ENCODE assay signal across 8 cellular contexts in the genomic region with DNA sequence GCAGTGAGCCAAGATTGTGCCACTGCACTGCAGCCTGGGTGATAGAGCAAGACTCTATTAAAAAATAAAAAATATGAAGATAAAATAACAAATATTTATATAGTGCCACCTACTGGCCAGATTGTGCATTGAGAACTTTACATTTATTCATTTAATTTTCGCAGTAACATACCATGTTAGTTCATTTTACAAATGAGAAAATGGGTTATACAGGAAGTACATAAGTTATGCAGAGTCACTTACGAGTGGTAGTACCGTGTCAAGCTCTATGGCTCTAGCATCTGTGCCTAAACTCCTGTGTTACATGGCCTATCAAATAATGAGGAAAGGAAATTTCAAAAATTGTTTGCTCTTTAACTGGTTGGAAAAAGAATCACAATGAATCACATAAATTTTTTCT. TPM values are rescaled to one million over a fixed set of nuclear protein-coding genes. Genes with fewer than 3 reads are reported as not detected.
A peak's percentile ranks its signal among the peaks of the same experiment; 100 is the strongest.
DNase-seq lines count a peak whose midpoint lies in the region; ATAC-seq and TF ChIP-seq lines count a peak whose summit lies in the region.

No MANE protein-coding gene starts in this region.

- ATAC-seq in RWPE2 (ENCODE audit: low read depth) = no peak

- H3K27me3 ChIP-seq in RWPE2 (ENCODE audit: insufficient read depth, poor library complexity, severe bottlenecking) (no peaks in the 10 kb centered on the region), spleen (replicated peaks in 1 of 7) (no peaks in the 10 kb centered on the region)

- H3K9me3 ChIP-seq in RWPE2 (ENCODE audit: severe bottlenecking) (no peaks in the 10 kb centered on the region), spleen (no peaks in the 10 kb centered on the region)

- H3K36me3 ChIP-seq in RWPE2 (ENCODE audit: low read depth) (peaks cover 98% of the 10 kb centered on the region), spleen (peaks cover 7 to 100% (median 82%) of the 10 kb centered on the region in 6 donors)

- H3K27ac ChIP-seq in RWPE2 (ENCODE audit: poor library complexity, severe bottlenecking) = no peak overlapping the region
- H3K27ac ChIP-seq in spleen = no peak overlapping the region

- H3K4me1 ChIP-seq in RWPE2 (ENCODE audit: insufficient read depth, poor library complexity, severe bottlenecking) (no peaks in the 10 kb centered on the region), spleen (peaks cover 0 to 7% (median 2%) of the 10 kb centered on the region in 6 donors)

- intact Hi-C loops in spleen (cut with DNase I; ENCODE audit: low total_unique reads) = no loop called here

- 23 to 30% (median 27%) methylated on average over 3 of the region's 3 CpGs for WGBS in spleen, 5 donors

- TF ChIP-seq CTCF in GM12872 (IDR thresholded peaks at IDR 0.05; ENCODE audit: insufficient read depth, low read depth, low read length) (peak; percentile 38; the same call in 1 of the 3 replicates), RWPE2 (IDR thresholded peaks at IDR 0.05; ENCODE audit: poor library complexity, severe bottlenecking) (peak; percentile 77), fibroblast of the aortic adventitia (IDR thresholded peaks at IDR 0.05; ENCODE audit: insufficient read depth, low read length) (peak; percentile 49), spleen (IDR thresholded peaks at IDR 0.05 in 8 of 11, conservative IDR thresholded peaks at IDR 0.05 in 3 of 11) (peak; percentile 27 to 73 (median 58))

- H3K4me3 ChIP-seq in RWPE2 (ENCODE audit: severe bottlenecking) = no peak overlapping the region
- no peak overlapping the region for H3K4me3 ChIP-seq in fibroblast of the aortic adventitia (ENCODE audit: low read depth, low read length)
- no peak overlapping the region for H3K4me3 ChIP-seq in spleen

- TF ChIP-seq POLR2A in spleen (IDR thresholded peaks at IDR 0.05) = no peak

- peak; percentile 23 for DNase-seq in AG08395 (ENCODE audit: low spot score)
- no peak for DNase-seq in RWPE2 (ENCODE audit: low spot score)
- peak; percentile 64 for DNase-seq in fibroblast of the aortic adventitia (ENCODE audit: low read depth)
- no peak for DNase-seq in spleen
- DNase-seq in NCI-H2029 (lab: John Stamatoyannopoulos, UW) = no peak
- DNase-seq in NCI-H748 (lab: John Stamatoyannopoulos, UW; ENCODE audit: unreplicated experiment) = no peak
- DNase-seq in activated effector memory CD4-positive, alpha-beta T cell treated with Interleukin-2 at 50 U/mL for 16 hours = no peak

RNA-seq across cellular contexts. Expression of a gene that starts 27.9 kb away (rescaled TPM):
- total RNA-seq in fibroblast of the aortic adventitia (ENCODE audit: low replicate concordance) (66.7 and 122 TPM in 2 replicates), spleen (10 to 100 TPM; 37.4 to 47.5 (median 42.4) TPM)
- polyA plus RNA-seq in spleen = 1 to 10 TPM; 3.4 to 4.4 (median 3.4) TPM

Comparison
In these comparisons a context has a peak if more than half of its experiments do, and no peak if none do; other contexts are left out.
1. DNase-seq: peak in AG08395 (single experiment) and fibroblast of the aortic adventitia (single experiment); none in RWPE2 (single experiment), spleen (single experiment), NCI-H2029 (single experiment), NCI-H748 (single experiment) and activated effector memory CD4-positive, alpha-beta T cell treated with Interleukin-2 at 50 U/mL for 16 hours (single experiment).
2. Peak in every context shown above with its lines, with median percentiles within 50 percentile points of each other: CTCF ChIP-seq.